In the genomic region with DNA sequence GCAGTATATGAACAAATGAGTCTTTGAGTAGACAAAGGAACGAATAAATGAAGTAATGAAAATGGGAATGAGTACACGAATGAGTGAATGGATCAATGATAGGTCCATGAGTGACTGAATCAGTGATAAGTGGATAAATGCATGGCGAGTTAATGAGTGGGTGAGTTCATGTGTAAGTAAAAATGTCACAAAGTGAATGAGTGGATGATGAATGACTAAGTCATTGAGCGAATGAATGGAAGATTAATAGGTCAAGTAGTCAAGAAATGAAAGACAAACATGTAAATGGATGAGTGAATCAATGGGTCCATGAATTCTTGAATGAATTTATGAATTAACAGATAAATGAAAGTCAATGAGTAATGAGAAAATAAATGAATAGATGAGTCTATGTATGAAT, we compare ENCODE assay signal across 16 cellular contexts.
DNase-seq lines count a peak whose midpoint lies in the region; ATAC-seq, FAIRE-seq and TF ChIP-seq lines count a peak whose summit lies in the region.
"Had no signal": no experiment of that assay in that cellular context is flagged by ENCODE, and none has a peak within 500 bp of the region (broad histone marks: within the 10 kb centered on the region; RNA-seq: fewer than 3 reads in every experiment).

No MANE protein-coding gene starts in this region.

- H3F3A ChIP-seq in GM23248 (ENCODE audit: insufficient read depth): peaks cover 35% of the 10 kb centered on the region
- no peaks in the 10 kb centered on the region for H3F3A ChIP-seq in smooth muscle cell (ENCODE audit: low read depth)

- in situ Hi-C loops in GM23248 (cut with MboI): no loop called here

- peaks cover 6% of the 10 kb centered on the region for H3K36me3 Mint-ChIP-seq in astrocyte (ENCODE audit: low read depth, unreplicated experiment)
- H3K36me3 Mint-ChIP-seq in stimulated activated memory B cell treated with anti-CD40 and anti-IgM and Interleukin-4, amounts not matched to agents 10 μg/mL and 1 μg/mL and 100 μg/mL, for 72 hours: no peaks in the 10 kb centered on the region
- no peaks in the 10 kb centered on the region for H3K36me3 Mint-ChIP-seq in activated T-helper 2 cell treated with anti-CD3 and anti-CD28 coated beads, Interferon-gamma antibody, Interleukin-2, Interleukin-4, amounts not matched to agents 10 μg/mL and 5 μg/mL and 100 μg/mL, durations not matched to agents 14 hours and 24 hours and 36 hours (ENCODE audit: low read depth)
- H3K36me3 Mint-ChIP-seq: CD8-positive, alpha-beta T cell; IgD-negative memory B cell had no signal

- H3K4me2 ChIP-seq in GM23248 (ENCODE audit: unreplicated experiment): peak overlapping the region; percentile 15
- no peak overlapping the region for H3K4me2 ChIP-seq in astrocyte (ENCODE audit: low read length)
- no peak overlapping the region for H3K4me2 ChIP-seq in smooth muscle cell
- H3K4me2 ChIP-seq: GM23338 had no signal

- peaks cover 5% of the 10 kb centered on the region; the same call in 1 of the 2 replicates for H3K9me2 ChIP-seq in GM23248 (ENCODE audit: insufficient read depth)

- peaks cover 11% of the 10 kb centered on the region for H3K9me3 Mint-ChIP-seq in astrocyte (ENCODE audit: unreplicated experiment)
- H3K9me3 Mint-ChIP-seq in stimulated activated memory B cell treated with anti-CD40 and anti-IgM and Interleukin-4, amounts not matched to agents 10 μg/mL and 1 μg/mL and 100 μg/mL, for 72 hours: peaks cover 12% of the 10 kb centered on the region
- H3K9me3 Mint-ChIP-seq in activated T-helper 2 cell treated with anti-CD3 and anti-CD28 coated beads, Interferon-gamma antibody, Interleukin-2, Interleukin-4, amounts not matched to agents 10 μg/mL and 5 μg/mL and 100 μg/mL, durations not matched to agents 14 hours and 24 hours and 36 hours: no peaks in the 10 kb centered on the region
- H3K9me3 Mint-ChIP-seq: CD8-positive, alpha-beta T cell; GM23338 had no signal

- peak overlapping the region; percentile 61 for H3K27ac ChIP-seq in ACC112 (ENCODE audit: low read depth, low read length)
- H3K27ac ChIP-seq in GM23248: peak overlapping the region; percentile 86
- H3K27ac ChIP-seq in astrocyte (ENCODE audit: low read depth, low read length): peak overlapping the region; percentile 57
- H3K27ac ChIP-seq in smooth muscle cell (ENCODE audit: low read depth): peak overlapping the region; percentile 39

- H3K36me3 ChIP-seq in ACC112 (ENCODE audit: insufficient read depth, low read length) (peaks cover 20% of the 10 kb centered on the region), GM23248 (ENCODE audit: low read depth) (no peaks in the 10 kb centered on the region; the same call in 1 of the 2 replicates), astrocyte (ENCODE audit: insufficient read depth, low read length) (peaks cover 8% of the 10 kb centered on the region), smooth muscle cell (ENCODE audit: low read depth) (no peaks in the 10 kb centered on the region)

- TF ChIP-seq CTCF in astrocyte (IDR thresholded peaks at IDR 0.05; ENCODE audit: insufficient read depth, low read depth, low read length) (no peak), smooth muscle cell (IDR thresholded peaks at IDR 0.05; ENCODE audit: borderline replicate concordance, insufficient read depth, poor library complexity, severe bottlenecking) (no peak)

- no peaks in the 10 kb centered on the region for H3K79me2 ChIP-seq in ACC112 (ENCODE audit: control insufficient read depth, insufficient read depth, low read length, unreplicated experiment)
- H3K79me2 ChIP-seq in GM23248 (ENCODE audit: insufficient read depth): peaks cover 16% of the 10 kb centered on the region; the same call in 1 of the 2 replicates
- H3K79me2 ChIP-seq in astrocyte (ENCODE audit: insufficient read depth, low read length): peaks cover 22% of the 10 kb centered on the region
- H3K79me2 ChIP-seq in smooth muscle cell (ENCODE audit: low read depth): no peaks in the 10 kb centered on the region

- H3K4me3 ChIP-seq in ACC112 (ENCODE audit: low read depth, low read length) (no peak overlapping the region), GM23248 (no peak overlapping the region), astrocyte (ENCODE audit: insufficient read depth, low read depth, low read length) (no peak overlapping the region), smooth muscle cell (no peak overlapping the region)
- H3K4me3 ChIP-seq: GM23338 had no signal

- H3K4me1 Mint-ChIP-seq in astrocyte (ENCODE audit: low read depth, unreplicated experiment): peaks cover 18% of the 10 kb centered on the region
- no peaks in the 10 kb centered on the region for H3K4me1 Mint-ChIP-seq in stimulated activated memory B cell treated with anti-CD40 and anti-IgM and Interleukin-4, amounts not matched to agents 10 μg/mL and 1 μg/mL and 100 μg/mL, for 72 hours
- peaks cover 4% of the 10 kb centered on the region for H3K4me1 Mint-ChIP-seq in activated T-helper 2 cell treated with anti-CD3 and anti-CD28 coated beads, Interferon-gamma antibody, Interleukin-2, Interleukin-4, amounts not matched to agents 10 μg/mL and 5 μg/mL and 100 μg/mL, durations not matched to agents 14 hours and 24 hours and 36 hours (ENCODE audit: low read depth)
- H3K4me1 Mint-ChIP-seq: IgD-negative memory B cell had no signal

- 0 out of 2 replicates have a peak, but pooled peaks cover 4% of the 10 kb centered on the region for H4K20me1 ChIP-seq in GM23248 (ENCODE audit: insufficient read depth)
- peaks cover 52% of the 10 kb centered on the region for H4K20me1 ChIP-seq in astrocyte (ENCODE audit: insufficient read depth, low read length)
- no peaks in the 10 kb centered on the region for H4K20me1 ChIP-seq in smooth muscle cell (ENCODE audit: low read depth)

- no peak for FAIRE-seq in astrocyte (lab: Jason Lieb, UNC)
- FAIRE-seq: A204.1 had no signal

- H3K27ac Mint-ChIP-seq in astrocyte (ENCODE audit: unreplicated experiment): no peak overlapping the region
- H3K27ac Mint-ChIP-seq in stimulated activated memory B cell treated with anti-CD40 and anti-IgM and Interleukin-4, amounts not matched to agents 10 μg/mL and 1 μg/mL and 100 μg/mL, for 72 hours: no peak overlapping the region
- H3K27ac Mint-ChIP-seq in activated T-helper 2 cell treated with anti-CD3 and anti-CD28 coated beads, Interferon-gamma antibody, Interleukin-2, Interleukin-4, amounts not matched to agents 10 μg/mL and 5 μg/mL and 100 μg/mL, durations not matched to agents 14 hours and 24 hours and 36 hours: no peak overlapping the region
- H3K27ac Mint-ChIP-seq: CD14-positive monocyte; CD8-positive, alpha-beta T cell; GM23338; IgD-negative memory B cell had no signal

- no peaks in the 10 kb centered on the region for H3K27me3 ChIP-seq in ACC112 (ENCODE audit: insufficient read depth, low read length)
- H3K27me3 ChIP-seq in GM23248 (replicated peaks; ENCODE audit: insufficient read depth): no peaks in the 10 kb centered on the region
- no peaks in the 10 kb centered on the region for H3K27me3 ChIP-seq in astrocyte (ENCODE audit: insufficient read depth, low read length)
- no peaks in the 10 kb centered on the region for H3K27me3 ChIP-seq in smooth muscle cell (ENCODE audit: low read depth)

- ATAC-seq in stimulated activated memory B cell treated with anti-CD40 and anti-IgM and Interleukin-4, amounts not matched to agents 10 μg/mL and 1 μg/mL and 100 μg/mL, for 72 hours: no peak
- ATAC-seq: CD8-positive, alpha-beta T cell; GM23338 had no signal

- H3K9me3 ChIP-seq in GM23248 (ENCODE audit: low read depth) (no peaks in the 10 kb centered on the region), astrocyte (ENCODE audit: insufficient read depth, low read depth, low read length) (no peaks in the 10 kb centered on the region), smooth muscle cell (replicated peaks; ENCODE audit: low read depth) (no peaks in the 10 kb centered on the region)

- H3K4me1 ChIP-seq in ACC112 (ENCODE audit: control insufficient read depth, insufficient read depth, low read length, unreplicated experiment) (peaks cover 25% of the 10 kb centered on the region), GM23248 (ENCODE audit: insufficient read depth) (peaks cover 23% of the 10 kb centered on the region), astrocyte (ENCODE audit: insufficient read depth, low read length) (peaks cover 23% of the 10 kb centered on the region), smooth muscle cell (ENCODE audit: low read depth) (no peaks in the 10 kb centered on the region)

- H2AFZ ChIP-seq in ACC112 (ENCODE audit: low read length, unreplicated experiment) (no peak overlapping the region), GM23248 (no peak overlapping the region), astrocyte (ENCODE audit: low read depth, low read length) (no peak overlapping the region), smooth muscle cell (ENCODE audit: low read depth) (no peak overlapping the region)
- H2AFZ ChIP-seq: GM23338 had no signal

- 49 to 53% methylated on average over 4 of the region's 4 CpGs for WGBS in GM23248 (ENCODE audit: low coverage in 1 of 2, low lambda C conversion rate in 2 of 2, missing lambda C conversion rate in 2 of 2), 2 experiments
- WGBS in smooth muscle cell (ENCODE audit: low lambda C conversion rate): 79% methylated on average over 4 of the region's 4 CpGs

- intact Hi-C loops in activated T-helper 2 cell treated with anti-CD3 and anti-CD28 coated beads, Interferon-gamma antibody, Interleukin-2, Interleukin-4, amounts not matched to agents 10 μg/mL and 5 μg/mL and 100 μg/mL, durations not matched to agents 14 hours and 24 hours and 36 hours (cut with micrococcal nuclease): no loop called here

- no peak overlapping the region for H3K4me3 Mint-ChIP-seq in astrocyte (ENCODE audit: unreplicated experiment)
- no peak overlapping the region for H3K4me3 Mint-ChIP-seq in stimulated activated memory B cell treated with anti-CD40 and anti-IgM and Interleukin-4, amounts not matched to agents 10 μg/mL and 1 μg/mL and 100 μg/mL, for 72 hours
- no peak overlapping the region for H3K4me3 Mint-ChIP-seq in activated T-helper 2 cell treated with anti-CD3 and anti-CD28 coated beads, Interferon-gamma antibody, Interleukin-2, Interleukin-4, amounts not matched to agents 10 μg/mL and 5 μg/mL and 100 μg/mL, durations not matched to agents 14 hours and 24 hours and 36 hours (ENCODE audit: low read depth)
- H3K4me3 Mint-ChIP-seq: CD8-positive, alpha-beta T cell; GM23338; IgD-negative memory B cell had no signal

- DNase-seq in GM23248 (no peak), astrocyte (ENCODE audit: low read depth) (peak; percentile 34), smooth muscle cell (lab: John Stamatoyannopoulos, UW; ENCODE audit: unreplicated experiment) (no peak), mucosa of gallbladder (ENCODE audit: low spot score) (no peak)
- DNase-seq in activated T-helper 2 cell treated with anti-CD3 and anti-CD28 coated beads, Interferon-gamma antibody, Interleukin-2, Interleukin-4, amounts not matched to agents 10 μg/mL and 5 μg/mL and 100 μg/mL, durations not matched to agents 14 hours and 24 hours and 36 hours (ENCODE audit: low spot score): no peak
- DNase-seq: CD8-positive, alpha-beta T cell; COR-L47; DMS53; GF-D8; H7 had no signal

- no peak overlapping the region for H3K9ac ChIP-seq in GM23248
- H3K9ac ChIP-seq in astrocyte (ENCODE audit: low read length): no peak overlapping the region
- no peak overlapping the region for H3K9ac ChIP-seq in smooth muscle cell (ENCODE audit: low read depth)

- no peaks in the 10 kb centered on the region for H3K27me3 Mint-ChIP-seq in astrocyte (ENCODE audit: low read depth, unreplicated experiment)
- H3K27me3 Mint-ChIP-seq in stimulated activated memory B cell treated with anti-CD40 and anti-IgM and Interleukin-4, amounts not matched to agents 10 μg/mL and 1 μg/mL and 100 μg/mL, for 72 hours: peaks cover 8% of the 10 kb centered on the region
- peaks cover 4% of the 10 kb centered on the region for H3K27me3 Mint-ChIP-seq in activated T-helper 2 cell treated with anti-CD3 and anti-CD28 coated beads, Interferon-gamma antibody, Interleukin-2, Interleukin-4, amounts not matched to agents 10 μg/mL and 5 μg/mL and 100 μg/mL, durations not matched to agents 14 hours and 24 hours and 36 hours (ENCODE audit: low read depth)
